Comparison of ENCODE assay signal across 8 cellular contexts in genomic region chr21:41877901-41878830, GRCh38. TPM values are rescaled to one million over a fixed set of nuclear protein-coding genes. Genes with fewer than 3 reads are reported as not detected.
A peak's percentile ranks its signal among the peaks of the same experiment; 100 is the strongest.
DNase-seq lines count a peak whose midpoint lies in the region; ATAC-seq and TF ChIP-seq lines count a peak whose summit lies in the region.

No MANE protein-coding gene starts in this region.

- peak; percentile 19 to 39 for TF ChIP-seq POLR2A in adrenal gland (IDR thresholded peaks at IDR 0.05)

- in situ Hi-C loops in Caki2 (cut with HindIII; ENCODE audit: low pct_unique_long_range_greater_than_20kb, low sequenced_read_pairs), result no loop called here

- intact Hi-C loops in adrenal gland (cut with DNase I) (loop anchor here in 1 of 2 donors (10.0 kb wide), 1 partner anchor 63 kb away; no protein-coding TSS in a partner anchor), left ventricle myocardium superior (cut with micrococcal nuclease) (no loop called here)

- no peaks in the 10 kb centered on the region for H3K36me3 ChIP-seq in adrenal gland (replicated peaks in 1 of 2)

- no peaks in the 10 kb centered on the region for H3K27me3 ChIP-seq in adrenal gland

- H3K4me3 ChIP-seq in adrenal gland, result peak overlapping the region in 3 of 4 donors; percentile 62 to 94 (median 77)

- peak; percentile 29 for ATAC-seq in GM19397 (IDR thresholded peaks at IDR 0.05; ENCODE audit: unreplicated experiment)
- ATAC-seq in HG03565 (IDR thresholded peaks at IDR 0.05; ENCODE audit: unreplicated experiment), result peak; percentile 20
- peak; percentile 16 for ATAC-seq in left ventricle myocardium superior

- 0 to 2% (median 1%) methylated on average over 18 to 48 of the region's 48 CpGs for WGBS in adrenal gland, 4 donors

- DNase-seq in Caki2 (ENCODE audit: low read depth) (peak; percentile 34), RPMI8226 (peak; percentile 67), adrenal gland (peak in 6 of 7 donors; percentile 48 to 76 (median 61)), left ventricle myocardium superior (no peak), retina (peak; percentile 59), NCI-H128 (lab: John Stamatoyannopoulos, UW; ENCODE audit: unreplicated experiment) (no peak)

- H3K27ac ChIP-seq in adrenal gland, result peak overlapping the region in 3 of 5 donors; percentile 28 to 100 (median 68)

- H3K9me3 ChIP-seq in adrenal gland (replicated peaks in 1 of 3), result no peaks in the 10 kb centered on the region

- no peak for TF ChIP-seq CTCF in adrenal gland (IDR thresholded peaks at IDR 0.05)

- peaks cover 6 to 16% of the 10 kb centered on the region in 2 donors for H3K4me1 ChIP-seq in adrenal gland (replicated peaks in 1 of 2)

RNA-seq across cellular contexts. Expression of gene PRDM15, which starts 1.0 kb away (rescaled TPM):
- 2.0 and 3.1 TPM in 2 replicates for total RNA-seq in Caki2 (2014; rRNA removed; shearing (Covaris generic); ENCODE audit: low replicate concordance)
- total RNA-seq in adrenal gland (1 to 10 TPM; 3.4 to 6.7 (median 4.0) TPM), left ventricle myocardium superior (3.7 TPM)
- polyA plus RNA-seq in adrenal gland, result 1 to 10 TPM; 2.9 to 6.4 (median 3.5) TPM

Comparison
In these comparisons a context has a peak if more than half of its experiments do, and no peak if none do; other contexts are left out.
1. DNase-seq: peak in Caki2 (single experiment), RPMI8226 (single experiment), adrenal gland (6 of 7) and retina (single experiment); none in left ventricle myocardium superior (single experiment) and NCI-H128 (single experiment).
2. Peak in every context shown above with its lines, with median percentiles within 50 percentile points of each other: ATAC-seq.